In the genomic region with DNA sequence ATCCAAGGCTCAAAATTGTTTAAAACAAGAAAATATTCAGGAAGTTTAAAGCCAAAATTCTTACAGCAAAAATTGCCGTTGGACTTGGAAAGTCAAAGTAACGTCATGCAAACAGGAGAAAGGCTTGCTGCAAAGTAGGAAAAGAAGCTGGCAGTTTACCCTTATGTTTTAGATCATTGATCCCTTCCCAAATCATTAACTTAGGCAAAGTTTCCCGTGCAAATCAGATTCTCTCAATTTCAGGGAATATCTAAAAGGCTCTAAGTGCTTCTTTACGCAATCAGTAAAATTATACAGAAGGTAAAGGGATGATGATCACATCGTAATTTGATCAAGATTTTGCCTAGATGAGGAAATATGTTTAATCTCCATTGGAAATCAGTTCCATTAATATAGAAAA, we compare ENCODE assay signal across 29 cellular contexts.
"Had no signal": no experiment of that assay in that cellular context is flagged by ENCODE, and none has a peak within 500 bp of the region (broad histone marks: within the 10 kb centered on the region; RNA-seq: fewer than 3 reads in every experiment).

No MANE protein-coding gene starts in this region.

- H3K4me1 ChIP-seq: adrenal gland, ascending aorta, gastroesophageal sphincter had no signal

- H3K27ac ChIP-seq: adrenal gland, ascending aorta, brain microvascular endothelial cell, coronary artery, esophagus squamous epithelium, gastroesophageal sphincter had no signal

- H3K9me3 Mint-ChIP-seq: activated CD4-positive, alpha-beta memory T cell treated with anti-CD3 and anti-CD28 coated beads for 36 hours; activated CD4-positive, alpha-beta T cell treated with anti-CD3 and anti-CD28 coated beads, Interleukin-2, amount 10 ng/mL, durations not matched to agents 24 days and 14 days; activated naive CD4-positive, alpha-beta T cell treated with anti-CD3 and anti-CD28 coated beads for 36 hours; activated naive CD4-positive, alpha-beta T cell treated with anti-CD3 and anti-CD28 coated beads, Interleukin-2, amount 50 U/mL, for 24 hours; activated naive CD8-positive, alpha-beta T cell treated with anti-CD3 and anti-CD28 coated beads for 36 hours; activated naive CD8-positive, alpha-beta T cell treated with anti-CD3 and anti-CD28 coated beads, Interleukin-2, amount 50 U/mL, for 24 hours; activated T-helper 1 cell treated with anti-CD3 and anti-CD28 coated beads, Interleukin-12 subunit alpha, Interleukin-12 subunit beta, Interleukin-2, Interleukin-4 antibody, amounts not matched to agents 30 ng/mL and 10 ng/mL and 1 ng/mL, durations not matched to agents 14 hours and 24 hours and 36 hours; activated T-helper 2 cell treated with anti-CD3 and anti-CD28 coated beads, Interferon-gamma antibody, Interleukin-2, Interleukin-4, amounts not matched to agents 10 μg/mL and 5 μg/mL and 100 μg/mL, durations not matched to agents 14 hours and 24 hours and 36 hours; central memory CD8-positive, alpha-beta T cell; dendritic cell treated with granulocyte-macrophage colony-stimulating factor and Interleukin-4, amounts not matched to agents 40 ng/mL and 50 ng/mL, for 4 days; endodermal cell had no signal

- H3K9me3 ChIP-seq: adrenal gland, ascending aorta, esophagus squamous epithelium, gastroesophageal sphincter had no signal

- H3K27me3 ChIP-seq: adrenal gland, ascending aorta, brain microvascular endothelial cell, dorsolateral prefrontal cortex, gastroesophageal sphincter had no signal

- H3K4me1 Mint-ChIP-seq: activated CD4-positive, alpha-beta T cell treated with anti-CD3 and anti-CD28 coated beads for 36 hours; activated CD4-positive, alpha-beta T cell treated with anti-CD3 and anti-CD28 coated beads, Interleukin-2, amount 10 ng/mL, durations not matched to agents 24 days and 14 days; activated CD8-positive, alpha-beta memory T cell treated with anti-CD3 and anti-CD28 coated beads, Interleukin-2, amount 10 ng/mL, durations not matched to agents 7 days and 5 days; activated naive CD4-positive, alpha-beta T cell treated with anti-CD3 and anti-CD28 coated beads, Interleukin-2, amount 50 U/mL, for 24 hours; activated naive CD8-positive, alpha-beta T cell treated with anti-CD3 and anti-CD28 coated beads for 36 hours; activated naive CD8-positive, alpha-beta T cell treated with anti-CD3 and anti-CD28 coated beads, Interleukin-2, amount 50 U/mL, for 24 hours; central memory CD8-positive, alpha-beta T cell had no signal

- H3K27ac Mint-ChIP-seq: activated CD4-positive, alpha-beta memory T cell treated with anti-CD3 and anti-CD28 coated beads for 36 hours; activated CD4-positive, alpha-beta T cell treated with anti-CD3 and anti-CD28 coated beads for 36 hours; activated CD4-positive, alpha-beta T cell treated with anti-CD3 and anti-CD28 coated beads, Interleukin-2, amount 10 ng/mL, durations not matched to agents 24 days and 14 days; activated CD8-positive, alpha-beta memory T cell treated with anti-CD3 and anti-CD28 coated beads, Interleukin-2, amount 10 ng/mL, durations not matched to agents 7 days and 5 days; activated CD8-positive, alpha-beta T cell treated with anti-CD3 and anti-CD28 coated beads, Interleukin-2, amount 10 ng/mL, durations not matched to agents 7 days and 5 days; activated naive CD4-positive, alpha-beta T cell treated with anti-CD3 and anti-CD28 coated beads for 36 hours; activated naive CD4-positive, alpha-beta T cell treated with anti-CD3 and anti-CD28 coated beads, Interleukin-2, amount 50 U/mL, for 24 hours; activated naive CD8-positive, alpha-beta T cell treated with anti-CD3 and anti-CD28 coated beads for 36 hours; activated naive CD8-positive, alpha-beta T cell treated with anti-CD3 and anti-CD28 coated beads, Interleukin-2, amount 50 U/mL, for 24 hours; activated T-helper 1 cell treated with anti-CD3 and anti-CD28 coated beads, Interleukin-12 subunit alpha, Interleukin-12 subunit beta, Interleukin-2, Interleukin-4 antibody, amounts not matched to agents 30 ng/mL and 10 ng/mL and 1 ng/mL, durations not matched to agents 14 hours and 24 hours and 36 hours; activated T-helper 2 cell treated with anti-CD3 and anti-CD28 coated beads, Interferon-gamma antibody, Interleukin-2, Interleukin-4, amounts not matched to agents 10 μg/mL and 5 μg/mL and 100 μg/mL, durations not matched to agents 14 hours and 24 hours and 36 hours; dendritic cell treated with granulocyte-macrophage colony-stimulating factor and Interleukin-4, amounts not matched to agents 40 ng/mL and 50 ng/mL, for 4 days; endodermal cell had no signal

- H3K36me3 Mint-ChIP-seq: activated CD4-positive, alpha-beta memory T cell treated with anti-CD3 and anti-CD28 coated beads for 36 hours; activated CD8-positive, alpha-beta memory T cell treated with anti-CD3 and anti-CD28 coated beads, Interleukin-2, amount 10 ng/mL, durations not matched to agents 7 days and 5 days; activated naive CD4-positive, alpha-beta T cell treated with anti-CD3 and anti-CD28 coated beads, Interleukin-2, amount 50 U/mL, for 24 hours; activated naive CD8-positive, alpha-beta T cell treated with anti-CD3 and anti-CD28 coated beads for 36 hours had no signal

- H3K4me3 ChIP-seq: adrenal gland, ascending aorta, coronary artery, dorsolateral prefrontal cortex, esophagus squamous epithelium, gastroesophageal sphincter had no signal

- ATAC-seq: activated CD4-positive, alpha-beta T cell treated with anti-CD3 and anti-CD28 coated beads for 36 hours; activated CD8-positive, alpha-beta memory T cell treated with anti-CD3 and anti-CD28 coated beads, Interleukin-2, amount 10 ng/mL, durations not matched to agents 7 days and 5 days; activated CD8-positive, alpha-beta T cell treated with anti-CD3 and anti-CD28 coated beads, Interleukin-2, amount 10 ng/mL, durations not matched to agents 7 days and 5 days; activated naive CD8-positive, alpha-beta T cell treated with anti-CD3 and anti-CD28 coated beads, Interleukin-2, amount 50 U/mL, for 24 hours; gastroesophageal sphincter had no signal

- H3K4me3 Mint-ChIP-seq: activated CD4-positive, alpha-beta memory T cell treated with anti-CD3 and anti-CD28 coated beads for 36 hours; activated CD4-positive, alpha-beta T cell treated with anti-CD3 and anti-CD28 coated beads for 36 hours; activated CD4-positive, alpha-beta T cell treated with anti-CD3 and anti-CD28 coated beads, Interleukin-2, amount 10 ng/mL, durations not matched to agents 24 days and 14 days; activated CD8-positive, alpha-beta memory T cell treated with anti-CD3 and anti-CD28 coated beads, Interleukin-2, amount 10 ng/mL, durations not matched to agents 7 days and 5 days; activated CD8-positive, alpha-beta T cell treated with anti-CD3 and anti-CD28 coated beads, Interleukin-2, amount 10 ng/mL, durations not matched to agents 7 days and 5 days; activated naive CD4-positive, alpha-beta T cell treated with anti-CD3 and anti-CD28 coated beads for 36 hours; activated naive CD4-positive, alpha-beta T cell treated with anti-CD3 and anti-CD28 coated beads, Interleukin-2, amount 50 U/mL, for 24 hours; activated naive CD8-positive, alpha-beta T cell treated with anti-CD3 and anti-CD28 coated beads for 36 hours; activated naive CD8-positive, alpha-beta T cell treated with anti-CD3 and anti-CD28 coated beads, Interleukin-2, amount 50 U/mL, for 24 hours; activated T-helper 1 cell treated with anti-CD3 and anti-CD28 coated beads, Interleukin-12 subunit alpha, Interleukin-12 subunit beta, Interleukin-2, Interleukin-4 antibody, amounts not matched to agents 30 ng/mL and 10 ng/mL and 1 ng/mL, durations not matched to agents 14 hours and 24 hours and 36 hours; central memory CD8-positive, alpha-beta T cell; dendritic cell treated with granulocyte-macrophage colony-stimulating factor and Interleukin-4, amounts not matched to agents 40 ng/mL and 50 ng/mL, for 4 days; endodermal cell had no signal

- DNase-seq: activated CD4-positive, alpha-beta memory T cell treated with anti-CD3 and anti-CD28 coated beads for 36 hours; activated CD4-positive, alpha-beta T cell treated with anti-CD3 and anti-CD28 coated beads for 36 hours; activated CD4-positive, alpha-beta T cell treated with anti-CD3 and anti-CD28 coated beads, Interleukin-2, amount 10 ng/mL, durations not matched to agents 24 days and 14 days; activated CD4-positive, CD25-positive, alpha-beta regulatory T cell; activated CD4-positive, CD25-positive, alpha-beta regulatory T cell treated with anti-CD3 and anti-CD28 coated beads, Interleukin-2, amount 50 U/mL, for 72 hours; activated CD8-positive, alpha-beta memory T cell treated with anti-CD3 and anti-CD28 coated beads, Interleukin-2, amount 10 ng/mL, durations not matched to agents 7 days and 5 days; activated CD8-positive, alpha-beta memory T cell treated with anti-CD3 and anti-CD28 coated beads, Interleukin-2, amount 50 U/mL, for 4 hours; activated CD8-positive, alpha-beta T cell treated with anti-CD3 and anti-CD28 coated beads, Interleukin-2, amount 10 ng/mL, durations not matched to agents 7 days and 5 days; activated effector memory CD4-positive, alpha-beta T cell treated with anti-CD3 and anti-CD28 coated beads, Interleukin-2, amount 50 U/mL, for 16 hours; activated naive CD4-positive, alpha-beta T cell treated with anti-CD3 and anti-CD28 coated beads for 36 hours; activated naive CD8-positive, alpha-beta T cell treated with anti-CD3 and anti-CD28 coated beads for 36 hours; activated naive CD8-positive, alpha-beta T cell treated with anti-CD3 and anti-CD28 coated beads, Interleukin-2, amount 50 U/mL, for 24 hours; activated T-cell treated with anti-CD3 and anti-CD28 coated beads, Interleukin-2, amount 50 U/mL, for 1 hour; activated T-cell treated with anti-CD3 and anti-CD28 coated beads, Interleukin-2, amount 50 U/mL, for 48 hours; adrenal gland; amygdala; brain microvascular endothelial cell; dorsolateral prefrontal cortex; effector memory CD4-positive, alpha-beta T cell; endodermal cell; esophagus squamous epithelium had no signal

- H3K36me3 ChIP-seq: adrenal gland, ascending aorta, brain microvascular endothelial cell, esophagus squamous epithelium, gastroesophageal sphincter had no signal
